16 cellular contexts compared by ENCODE assay signal in genomic region chr13:90686438-90686837, GRCh38.
DNase-seq lines count a peak whose midpoint lies in the region; ATAC-seq and FAIRE-seq lines count a peak whose summit lies in the region.
"Had no signal": no experiment of that assay in that cellular context is flagged by ENCODE, and none has a peak within 500 bp of the region (broad histone marks: within the 10 kb centered on the region; RNA-seq: fewer than 3 reads in every experiment).

No MANE protein-coding gene starts in this region.

- H2AFZ ChIP-seq in trophoblast cell (ENCODE audit: insufficient read depth, low read length, poor library complexity): no peak overlapping the region
- H2AFZ ChIP-seq: parathyroid adenoma had no signal

- ATAC-seq in HG02678 (IDR thresholded peaks at IDR 0.05; ENCODE audit: unreplicated experiment): no peak

- no peak overlapping the region for H2BK12ac ChIP-seq in trophoblast cell (ENCODE audit: low read length)

- no peak overlapping the region for H2BK120ac ChIP-seq in trophoblast cell (ENCODE audit: insufficient read depth, low read length, poor library complexity)

- no peak overlapping the region for H3K4ac ChIP-seq in trophoblast cell (ENCODE audit: low read depth, low read length)

- H3K4me3 ChIP-seq in trophoblast cell (ENCODE audit: low read depth, low read length): no peak overlapping the region
- H3K4me3 ChIP-seq: dorsolateral prefrontal cortex, stomach had no signal

- H4K12ac ChIP-seq in trophoblast cell (ENCODE audit: low read depth, low read length): no peak overlapping the region

- no peaks in the 10 kb centered on the region for H3K9me3 ChIP-seq in trophoblast cell (ENCODE audit: insufficient read depth, low read depth, low read length)
- H3K9me3 ChIP-seq: stomach had no signal

- no peak for FAIRE-seq in RCC 7860 (lab: Jason Lieb, UNC)

- H4K8ac ChIP-seq in trophoblast cell (ENCODE audit: low read depth, low read length): no peak overlapping the region

- H3K36me3 ChIP-seq in trophoblast cell (ENCODE audit: control insufficient read depth in 1 of 2, insufficient read depth in 2 of 2, low read length in 2 of 2): no peaks in the 10 kb centered on the region
- H3K36me3 ChIP-seq: stomach had no signal

- WGBS in trophoblast cell (ENCODE audit: extremely low coverage, insufficient coverage, insufficient read length): no CpG with 5 or more reads among the region's 3 CpGs

- H4K91ac ChIP-seq in trophoblast cell (ENCODE audit: low read depth, low read length): no peak overlapping the region

- no peak overlapping the region for H3K14ac ChIP-seq in trophoblast cell (ENCODE audit: low read length)

- DNase-seq in ELR (ENCODE audit: low read depth): peak; percentile 74
- DNase-seq in RCC 7860 (ENCODE audit: low spot score): peak; percentile 13
- peak; percentile 45 for DNase-seq in fibroblast of gingiva (ENCODE audit: low read depth)
- peak; percentile 9 to 54 for DNase-seq in trophoblast cell
- DNase-seq in iPS-NIHi7 (ENCODE audit: extremely low spot score): no peak
- DNase-seq in NCI-H2171 (lab: John Stamatoyannopoulos, UW): no peak
- DNase-seq in NCI-H510A treated with DMSO at 0.1 percent for 48 hours (lab: John Stamatoyannopoulos, UW): no peak
- DNase-seq: activated naive CD4-positive, alpha-beta T cell treated with anti-CD3 and anti-CD28 coated beads, Interleukin-2, amount 10 ng/mL, durations not matched to agents 7 days and 5 days; CD8-positive, alpha-beta memory T cell; dorsolateral prefrontal cortex; NCI-H1417 treated with DMSO at 0.1 percent for 48 hours; NCI-H524 treated with DMSO at 0.1 percent for 48 hours; SHP77 treated with DMSO at 0.1 percent for 48 hours; stomach had no signal

- no peak overlapping the region for H3K9ac ChIP-seq in trophoblast cell (ENCODE audit: low read length)
- H3K9ac ChIP-seq: parathyroid adenoma had no signal

- H2AK5ac ChIP-seq in trophoblast cell (ENCODE audit: low read length): no peak overlapping the region

- H3K4me2 ChIP-seq in trophoblast cell (ENCODE audit: low read length): no peak overlapping the region

- no peaks in the 10 kb centered on the region for H3K79me1 ChIP-seq in trophoblast cell (ENCODE audit: low read length)

- H2BK5ac ChIP-seq in trophoblast cell (ENCODE audit: low read depth, low read length, poor library complexity): no peak overlapping the region

- no peak overlapping the region for H3K27ac ChIP-seq in trophoblast cell (ENCODE audit: low read depth, low read length)
- H3K27ac ChIP-seq: dorsolateral prefrontal cortex, parathyroid adenoma, stomach had no signal

- no peak overlapping the region for H3K18ac ChIP-seq in trophoblast cell (ENCODE audit: low read length)

- H3K23ac ChIP-seq in trophoblast cell (ENCODE audit: low read length): no peak overlapping the region

- H3K79me2 ChIP-seq in trophoblast cell (ENCODE audit: control insufficient read depth, insufficient read depth, low read length, poor library complexity): no peaks in the 10 kb centered on the region
- H3K79me2 ChIP-seq: parathyroid adenoma had no signal

- H3K27me3 ChIP-seq in trophoblast cell (ENCODE audit: insufficient read depth, low read length): no peaks in the 10 kb centered on the region
- H3K27me3 ChIP-seq: dorsolateral prefrontal cortex, stomach had no signal

- H3K4me1 ChIP-seq in trophoblast cell (ENCODE audit: control insufficient read depth in 1 of 2, insufficient read depth in 2 of 2, low read length in 2 of 2): no peaks in the 10 kb centered on the region
- H3K4me1 ChIP-seq: parathyroid adenoma, stomach had no signal

Comparison
In these comparisons a context has a peak if more than half of its experiments do, and no peak if none do; other contexts are left out.
1. DNase-seq: peak in ELR (single experiment), RCC 7860 (single experiment), fibroblast of gingiva (single experiment) and trophoblast cell (2 of 2); none in iPS-NIHi7 (single experiment), NCI-H2171 (single experiment) and NCI-H510A treated with DMSO at 0.1 percent for 48 hours (single experiment).